Comparison of ENCODE assay signal across 8 cellular contexts in genomic region chr2:36618381-36618780, GRCh38. TPM values are rescaled to one million over a fixed set of nuclear protein-coding genes. Genes with fewer than 3 reads are reported as not detected.
DNase-seq lines count a peak whose midpoint lies in the region; ATAC-seq, FAIRE-seq and TF ChIP-seq lines count a peak whose summit lies in the region.

No MANE protein-coding gene starts in this region.

- DNase-seq in NCI-H748 (lab: John Stamatoyannopoulos, UW; ENCODE audit: unreplicated experiment), result peak; percentile 46
- DNase-seq in NCI-H748 treated with DMSO at 0.1 percent for 48 hours (lab: John Stamatoyannopoulos, UW), result no peak
- DNase-seq in NCI-H2227 treated with DMSO at 0.1 percent for 48 hours (lab: John Stamatoyannopoulos, UW), result peak; percentile 83
- peak; percentile 35 for DNase-seq in GM12878 (ENCODE audit: low read depth, low spot score)
- DNase-seq in left lobe of liver (ENCODE audit: low spot score), result no peak
- no peak for DNase-seq in 8988T

- no peak for TF ChIP-seq CTCF in GM12878 (IDR thresholded peaks at IDR 0.05 in 2 of 3, conservative IDR thresholded peaks at IDR 0.05 in 1 of 3; ENCODE audit: control insufficient read depth in 2 of 3, extremely low read depth in 1 of 3, insufficient read depth in 1 of 3, low read depth in 3 of 3, low read length in 3 of 3)

- TF ChIP-seq RAD21 in GM12878 (IDR thresholded peaks at IDR 0.05; ENCODE audit: insufficient read depth, low read depth, low read length), result no peak

- in situ Hi-C loops in GM12878 (cut with MboI), result no loop called here

- peak overlapping the region; percentile 56 for H2AFZ ChIP-seq in GM12878 (ENCODE audit: control insufficient read depth, low read depth, low read length)

- no peak overlapping the region for H3K4me2 ChIP-seq in GM12878 (ENCODE audit: control insufficient read depth, insufficient read depth)

- intact Hi-C loops in GM12878 (cut with micrococcal nuclease; ENCODE audit: unreplicated experiment), result no loop called here

- no peak for TF ChIP-seq POLR2A in GM12878 (IDR thresholded peaks at IDR 0.05; ENCODE audit: low read depth, low read length)

- SMC1A ChIA-PET in GM12878 (lab: Charles Lee; ENCODE audit: uncharacterized antibody, unreplicated experiment), result interaction anchor here (0.5 to 1.4 kb wide), 4 partner anchors 25 to 1052 kb away, joined by 3 to 4 read pairs (median 3); no protein-coding TSS in a partner anchor

- CTCF ChIA-PET in GM12878 (lab: Yijun Ruan, JAX), result no interaction called here

- no peaks in the 10 kb centered on the region for H3K36me3 ChIP-seq in GM12878 (ENCODE audit: control insufficient read depth in 2 of 2, insufficient read depth in 2 of 2, low read length in 1 of 2)

- BruUV-seq in GM12878 (replicated peaks; lab: Mats Ljungman, UMichigan), result no TSS peak

- RAD21 ChIA-PET in GM12878 (lab: Charles Lee; ENCODE audit: unreplicated experiment), result no interaction called here

- H4K20me1 ChIP-seq in GM12878 (ENCODE audit: control insufficient read depth, insufficient read depth), result no peaks in the 10 kb centered on the region

- H3K9me3 ChIP-seq in GM12878 (replicated peaks; ENCODE audit: control insufficient read depth, insufficient read depth, low read length), result no peaks in the 10 kb centered on the region

- no peaks in the 10 kb centered on the region for H3K4me1 ChIP-seq in GM12878 (ENCODE audit: control insufficient read depth, insufficient read depth, low read length)

- H3K79me2 ChIP-seq in GM12878 (ENCODE audit: control insufficient read depth, insufficient read depth, low read length), result no peaks in the 10 kb centered on the region

- ATAC-seq in GM19351 (IDR thresholded peaks at IDR 0.05; ENCODE audit: unreplicated experiment) (peak; percentile 98), HG03108 (IDR thresholded peaks at IDR 0.05; ENCODE audit: unreplicated experiment) (peak; percentile 96), GM12878 (peak; percentile 100), left lobe of liver (peak; percentile 79)

- no peak overlapping the region for H3K27ac ChIP-seq in GM12878 (ENCODE audit: control insufficient read depth, insufficient read depth)

- no peak for TF ChIP-seq EP300 in GM12878 (IDR thresholded peaks at IDR 0.05; ENCODE audit: borderline replicate concordance in 1 of 2, control insufficient read depth in 1 of 2, low read depth in 2 of 2, low read length in 2 of 2)

- FAIRE-seq in GM12878 (lab: Jason Lieb, UNC), result peak; percentile 77

- H3K9ac ChIP-seq in GM12878 (ENCODE audit: control insufficient read depth, insufficient read depth, low read length), result no peak overlapping the region

- POLR2A ChIA-PET in GM12878 (lab: Charles Lee), result no interaction called here

- H3K27me3 ChIP-seq in GM12878 (replicated peaks in 1 of 2; ENCODE audit: control insufficient read depth in 2 of 2, insufficient read depth in 2 of 2, low read length in 1 of 2), result no peaks in the 10 kb centered on the region; a peak in 1 of 4 replicates

- 0% methylated on average over 1 of the region's 1 CpG for WGBS in GM12878 (ENCODE audit: insufficient coverage, insufficient replicate concordance, low lambda C conversion rate, missing lambda C conversion rate)

- H3K4me3 ChIP-seq in GM12878, result no peak overlapping the region

TF ChIP-seq in GM12878, 131 proteins besides CTCF, POLR2A, EP300 and RAD21:
- TF ChIP-seq RAD51 (IDR thresholded peaks at IDR 0.05) (peak; percentile 78), YBX1 (IDR thresholded peaks at IDR 0.05) (no peak), ATF3 (IDR thresholded peaks at IDR 0.05; ENCODE audit: borderline replicate concordance, extremely low read depth, low read depth, low read length) (peak; percentile 69; the same call in 1 of the 2 replicates), CREM (IDR thresholded peaks at IDR 0.05; ENCODE audit: low read depth) (peak; percentile 49; the same call in 1 of the 2 replicates), SIX5 (IDR thresholded peaks at IDR 0.05; ENCODE audit: low read depth, low read length, severe bottlenecking) (peak; percentile 87), HCFC1 (IDR thresholded peaks at IDR 0.05; ENCODE audit: low read length) (peak; percentile 80), GATAD2B (conservative IDR thresholded peaks at IDR 0.05; ENCODE audit: low read depth) (no peak), IKZF1 (conservative IDR thresholded peaks at IDR 0.05) (0 out of 2 replicates have a peak, but pooled peaks have one; percentile 22), MXI1 (IDR thresholded peaks at IDR 0.05; ENCODE audit: low read depth, low read length) (no peak), YY1 (IDR thresholded peaks at IDR 0.05; ENCODE audit: low read depth, low read length) (peak; percentile 72; the same call in 1 of the 2 replicates), SKIL (IDR thresholded peaks at IDR 0.05; ENCODE audit: low read depth, poor library complexity, severe bottlenecking) (no peak), USF2 (IDR thresholded peaks at IDR 0.05; ENCODE audit: borderline replicate concordance, low read depth, low read length) (peak; percentile 56)
- TF ChIP-seq, protein P1, sequence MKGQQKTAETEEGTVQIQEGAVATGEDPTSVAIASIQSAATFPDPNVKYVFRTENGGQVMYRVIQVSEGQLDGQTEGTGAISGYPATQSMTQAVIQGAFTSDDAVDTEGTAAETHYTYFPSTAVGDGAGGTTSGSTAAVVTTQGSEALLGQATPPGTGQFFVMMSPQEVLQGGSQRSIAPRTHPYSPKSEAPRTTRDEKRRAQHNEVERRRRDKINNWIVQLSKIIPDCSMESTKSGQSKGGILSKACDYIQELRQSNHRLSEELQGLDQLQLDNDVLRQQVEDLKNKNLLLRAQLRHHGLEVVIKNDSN (IDR thresholded peaks at IDR 0.05; ENCODE audit: borderline replicate concordance, extremely low read length, insufficient read depth, low read depth, low read length), result peak; percentile 82
TF ChIP-seq in GM12878: peak in this region for 9.

RNA-seq across cellular contexts. Expression of gene FEZ2, which starts 20.4 kb away (rescaled TPM):
- 64.4 and 72.6 TPM in 2 replicates for total RNA-seq in GM12878 (2013; cell fraction: nucleolus; rRNA removed)
- 8.1 and 12.7 TPM in 2 replicates for total RNA-seq in GM12878 (2014; rRNA removed)
- 12.3 and 14.1 TPM in 2 replicates for total RNA-seq in GM12878 (2014; rRNA removed; fragmentation: Illumina TruSeq; extraction: Trizol)
- total RNA-seq in GM12878 (2021), result 8.0 and 8.4 TPM in 2 replicates
- 3.1 TPM for polyA plus RNA-seq in GM12878 (2011; ENCODE audit: low read depth)
- polyA plus RNA-seq in GM12878 (2011; rRNA removed), result 15.4 and 25.0 TPM in 2 replicates
- polyA plus RNA-seq in GM12878 (2011; cell fraction: cytosol; rRNA removed), result 4.0 and 4.7 TPM in 2 replicates
- polyA plus RNA-seq in GM12878 (2011; cell fraction: nucleus; rRNA removed), result 12.8 and 14.2 TPM in 2 replicates
- polyA plus RNA-seq in GM12878 (2012), result 6.6 and 7.6 TPM in 2 replicates
- polyA plus RNA-seq in GM12878 (2014; fragmentation: Illumina TruSeq; extraction: Trizol), result 10.5 and 13.8 TPM in 2 replicates
- polyA plus RNA-seq in GM12878 (2014; fragmentation: Nextera tagmentation; extraction: Ambion mirVana), result 1 to 10 TPM; 3.0 to 3.8 TPM
- 5.0 and 5.2 TPM in 2 replicates for polyA plus RNA-seq in GM12878 (2014; rRNA removed)
- 1 to 10 TPM; 4.1 to 4.3 TPM for polyA plus RNA-seq in GM12878 (2016; fragmentation: Nextera tagmentation; extraction: Ambion mirVana)
- polyA minus RNA-seq in GM12878 (2011; rRNA and poly(A)+ RNA removed), result 9.2 and 12.8 TPM in 2 replicates
- polyA minus RNA-seq in GM12878 (2011; cell fraction: cytosol; rRNA and poly(A)+ RNA removed), result 2.0 and 3.0 TPM in 2 replicates
- polyA minus RNA-seq in GM12878 (2011; cell fraction: nucleus; rRNA and poly(A)+ RNA removed), result 13.2 and 20.4 TPM in 2 replicates
- 12.5 TPM for total RNA-seq in left lobe of liver

Comparison
In these comparisons a context has a peak if more than half of its experiments do, and no peak if none do; other contexts are left out.
1. DNase-seq: peak in NCI-H748 (single experiment), NCI-H2227 treated with DMSO at 0.1 percent for 48 hours (single experiment) and GM12878 (single experiment); none in NCI-H748 treated with DMSO at 0.1 percent for 48 hours (single experiment), left lobe of liver (single experiment) and 8988T (single experiment).
2. Peak in every context shown above with its lines, with median percentiles within 50 percentile points of each other: ATAC-seq.